In genomic region chr3:113736548-113737089, GRCh38 we compare ENCODE assay signal across 8 cellular contexts. TPM values are rescaled to one million over a fixed set of nuclear protein-coding genes. Genes with fewer than 3 reads are reported as not detected.
DNase-seq lines count a peak whose midpoint lies in the region; ATAC-seq and TF ChIP-seq lines count a peak whose summit lies in the region.

No MANE protein-coding gene starts in this region.

- H3K9me2 ChIP-seq in OCI-LY1 (ENCODE audit: low read depth, low read length) = no peaks in the 10 kb centered on the region

- peak; percentile 71 for TF ChIP-seq CTCF in OCI-LY1 (IDR thresholded peaks at IDR 0.05; ENCODE audit: low read length)
- TF ChIP-seq CTCF in body of pancreas (IDR thresholded peaks at IDR 0.05) = peak; percentile 35 to 84 (median 69)
- peak; percentile 51 to 84 (median 74) for TF ChIP-seq CTCF in spleen (IDR thresholded peaks at IDR 0.05 in 8 of 11, conservative IDR thresholded peaks at IDR 0.05 in 3 of 11)

- no peak overlapping the region for H3K4me3 ChIP-seq in OCI-LY1 (ENCODE audit: low read depth, low read length, poor library complexity, severe bottlenecking)
- no peak overlapping the region for H3K4me3 ChIP-seq in body of pancreas
- H3K4me3 ChIP-seq in spleen = no peak overlapping the region

- ATAC-seq in HG03575 (IDR thresholded peaks at IDR 0.05; ENCODE audit: extremely low read depth, insufficient number of reproducible peaks, low FRiP score, unreplicated experiment) (peak; percentile 52), body of pancreas (peak; percentile 80)

- H3F3A ChIP-seq in OCI-LY1 (ENCODE audit: insufficient read depth, low read length) = no peaks in the 10 kb centered on the region

- TF ChIP-seq POLR2A in body of pancreas (IDR thresholded peaks at IDR 0.05) (no peak), spleen (IDR thresholded peaks at IDR 0.05) (no peak)

- H3K79me2 ChIP-seq in OCI-LY1 (ENCODE audit: insufficient read depth, low read length) = peaks cover 100% of the 10 kb centered on the region

- DNase-seq in DMS114 treated with DMSO at 0.1 percent for 48 hours (lab: John Stamatoyannopoulos, UW; ENCODE audit: unreplicated experiment) (peak; percentile 62), GM19238 (ENCODE audit: insufficient read length, low spot score) (peak; percentile 2), body of pancreas (no peak), iPS-NIHi7 (ENCODE audit: extremely low spot score) (peak; percentile 18), spleen (no peak), NCI-H187 (lab: John Stamatoyannopoulos, UW) (no peak)

- peaks cover 6% of the 10 kb centered on the region; the same call in 1 of the 2 replicates for H4K20me1 ChIP-seq in OCI-LY1 (ENCODE audit: insufficient read depth, low read length)

- H3K9me3 ChIP-seq in OCI-LY1 (ENCODE audit: low read length) = no peaks in the 10 kb centered on the region
- H3K9me3 ChIP-seq in body of pancreas = no peaks in the 10 kb centered on the region
- no peaks in the 10 kb centered on the region for H3K9me3 ChIP-seq in spleen

- H3K9ac ChIP-seq in OCI-LY1 (ENCODE audit: low read length) = no peak overlapping the region

- H3K4me2 ChIP-seq in OCI-LY1 (ENCODE audit: low read length) = peak overlapping the region; percentile 10; the same call in 1 of the 2 replicates

- intact Hi-C loops in body of pancreas (cut with DNase I) (loop anchor here (10.0 kb wide), 1 partner anchor 178 kb away; no protein-coding TSS in a partner anchor), spleen (cut with DNase I; ENCODE audit: low total_unique reads) (loop anchor here (10.0 kb wide), 1 partner anchor 178 kb away; no protein-coding TSS in a partner anchor)

- H3K27ac ChIP-seq in OCI-LY1 (ENCODE audit: low read depth, low read length, poor library complexity, severe bottlenecking) = peak overlapping the region; percentile 45
- peak overlapping the region in 1 of 4 donors; percentile 11 for H3K27ac ChIP-seq in body of pancreas
- H3K27ac ChIP-seq in spleen = peak overlapping the region in 6 of 8 donors; percentile 23 to 56 (median 34)

- H3K4me1 ChIP-seq in OCI-LY1 (ENCODE audit: insufficient read depth, low read length, severe bottlenecking) (peaks cover 55% of the 10 kb centered on the region), body of pancreas (peaks cover 26% of the 10 kb centered on the region), spleen (peaks cover 7 to 91% (median 45%) of the 10 kb centered on the region in 6 donors)

- no peak overlapping the region for H2AFZ ChIP-seq in OCI-LY1 (ENCODE audit: low read length)

- 6% methylated on average over 3 of the region's 3 CpGs for WGBS in body of pancreas, 2 donors
- 23 to 37% (median 28%) methylated on average over 3 of the region's 3 CpGs for WGBS in spleen, 5 donors

- H3K36me3 ChIP-seq in OCI-LY1 (ENCODE audit: insufficient read depth, low read length) = peaks cover 47% of the 10 kb centered on the region
- no peaks in the 10 kb centered on the region for H3K36me3 ChIP-seq in body of pancreas (replicated peaks in 1 of 2; ENCODE audit: insufficient read depth in 1 of 2, low read depth in 2 of 2)
- H3K36me3 ChIP-seq in spleen = no peaks in the 10 kb centered on the region

- H3K27me3 ChIP-seq in OCI-LY1 (ENCODE audit: insufficient read depth, low read length) (no peaks in the 10 kb centered on the region), body of pancreas (no peaks in the 10 kb centered on the region), spleen (replicated peaks in 1 of 7) (no peaks in the 10 kb centered on the region)

RNA-seq across cellular contexts. Expression of gene NAA50, which starts 9.4 kb away (rescaled TPM):
- total RNA-seq in body of pancreas (10 to 100 TPM; 32.2 to 93.6 TPM), spleen (100 to 1,000 TPM in 1 of 7 donors, 10 to 100 TPM in 6; 61.9 to 100 (median 79.4) TPM)
- 10 to 100 TPM; 24.4 to 37.7 (median 33.9) TPM for polyA plus RNA-seq in spleen

RNA-seq across cellular contexts. Expression of gene ATP6V1A, which starts 10.2 kb away (rescaled TPM):
- total RNA-seq in body of pancreas (10 to 100 TPM; 25.4 to 31.3 TPM), spleen (100 to 1,000 TPM in 1 of 7 donors, 10 to 100 TPM in 6; 69.9 to 109 (median 92.7) TPM)
- 10 to 100 TPM; 13.3 to 26.0 (median 16.9) TPM for polyA plus RNA-seq in spleen

RNA-seq across cellular contexts. Expression of gene USF3, which starts 40.2 kb away (rescaled TPM):
- total RNA-seq in body of pancreas = 10 to 100 TPM; 10.5 to 13.2 TPM
- total RNA-seq in spleen = 10 to 100 TPM; 23.9 to 36.0 (median 28.4) TPM
- 1 to 10 TPM; 5.5 to 8.2 (median 7.0) TPM for polyA plus RNA-seq in spleen

Comparison
In these comparisons a context has a peak if more than half of its experiments do, and no peak if none do; other contexts are left out.
1. DNase-seq: peak in DMS114 treated with DMSO at 0.1 percent for 48 hours (single experiment), GM19238 (single experiment) and iPS-NIHi7 (single experiment); none in body of pancreas (0 of 4), spleen (single experiment) and NCI-H187 (0 of 2).
2. Peak in every context shown above with its lines, with median percentiles within 50 percentile points of each other: CTCF ChIP-seq.